ENCODE assay signal across 8 cellular contexts in the genomic region with DNA sequence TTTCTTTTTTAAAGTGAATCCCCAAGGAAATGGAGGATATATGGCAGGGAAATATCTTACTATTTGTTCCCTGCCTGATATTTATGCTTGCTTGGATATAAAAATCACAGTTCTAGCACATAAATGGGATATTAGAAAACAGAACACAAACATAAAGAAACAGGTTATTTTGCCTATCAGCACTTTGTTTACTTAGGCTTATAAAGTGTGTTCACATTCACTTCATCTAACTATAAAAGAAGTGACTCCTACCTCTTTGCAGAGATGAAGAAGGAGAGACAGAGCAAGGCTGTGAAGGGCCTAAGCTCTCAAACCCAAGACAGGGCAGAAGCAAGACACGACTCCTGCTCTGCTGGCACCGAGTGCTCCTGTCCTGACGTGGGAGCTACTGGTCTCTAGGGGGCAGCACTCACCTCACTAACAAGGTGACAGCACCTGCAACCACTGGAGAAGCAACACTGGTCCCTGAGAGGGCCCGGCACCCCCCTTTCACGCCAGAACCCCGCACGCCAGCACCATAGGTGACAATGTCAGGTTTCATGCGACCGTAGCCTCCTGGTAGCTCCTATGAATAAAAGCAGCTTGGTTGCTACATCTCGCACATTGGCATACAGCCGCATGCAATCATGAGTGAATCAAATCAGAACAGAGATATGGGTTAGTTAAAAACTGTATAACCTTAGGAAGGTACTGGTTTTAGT. TPM values are rescaled to one million over a fixed set of nuclear protein-coding genes. Genes with fewer than 3 reads are reported as not detected.
A peak's percentile ranks its signal among the peaks of the same experiment; 100 is the strongest.
DNase-seq lines count a peak whose midpoint lies in the region; ATAC-seq and TF ChIP-seq lines count a peak whose summit lies in the region.

No MANE protein-coding gene starts in this region.

- no peak overlapping the region for H3K27ac Mint-ChIP-seq in neural crest cell (ENCODE audit: unreplicated experiment)

- DNase-seq in GM06990 (ENCODE audit: extremely low read depth, insufficient read length) (peak; percentile 69), NOMO-1 treated with dmso at 0.1 percent for 144 hours (lab: John Stamatoyannopoulos, UW; ENCODE audit: unreplicated experiment) (peak; percentile 42), esophagus muscularis mucosa (ENCODE audit: extremely low spot score) (no peak), neural crest cell (ENCODE audit: low read depth, low spot score) (peak; percentile 47), thoracic aorta (ENCODE audit: low spot score) (no peak), GOT3 (lab: John Stamatoyannopoulos, UW) (no peak)
- DNase-seq in activated CD8-positive, alpha-beta memory T cell treated with anti-CD3 and anti-CD28 coated beads, Interleukin-2, amount 50 U/mL, for 48 hours: peak; percentile 78

- no peak overlapping the region for H3K4me3 Mint-ChIP-seq in neural crest cell

- H3K36me3 ChIP-seq in GM06990 (ENCODE audit: control insufficient read depth, insufficient read depth, low read length): peaks cover 27% of the 10 kb centered on the region
- H3K36me3 ChIP-seq in esophagus muscularis mucosa: peaks cover 42 to 97% (median 86%) of the 10 kb centered on the region in 4 donors
- H3K36me3 ChIP-seq in thoracic aorta: peaks cover 20% of the 10 kb centered on the region

- H3K27me3 Mint-ChIP-seq in neural crest cell (ENCODE audit: low read depth): no peaks in the 10 kb centered on the region

- H3K36me3 Mint-ChIP-seq in neural crest cell (ENCODE audit: low read depth): peaks cover 12% of the 10 kb centered on the region

- no peak for TF ChIP-seq POLR2A in esophagus muscularis mucosa (IDR thresholded peaks at IDR 0.05; ENCODE audit: low read depth)

- H3K4me1 ChIP-seq in esophagus muscularis mucosa: peaks cover 0 to 9% (median 7%) of the 10 kb centered on the region in 4 donors
- peaks cover 11 to 14% of the 10 kb centered on the region in 2 donors for H3K4me1 ChIP-seq in thoracic aorta (ENCODE audit: control insufficient read depth in 1 of 2, low read depth in 2 of 2)

- H3K27ac ChIP-seq in esophagus muscularis mucosa (replicated peaks in 1 of 4): no peak overlapping the region
- H3K27ac ChIP-seq in thoracic aorta: no peak overlapping the region

- 47% methylated on average over 10 of the region's 11 CpGs for WGBS in esophagus muscularis mucosa

- no peaks in the 10 kb centered on the region for H3K27me3 ChIP-seq in GM06990 (replicated peaks; ENCODE audit: control insufficient read depth, insufficient read depth, low read length)
- no peaks in the 10 kb centered on the region for H3K27me3 ChIP-seq in esophagus muscularis mucosa
- H3K27me3 ChIP-seq in thoracic aorta (replicated peaks; ENCODE audit: insufficient read depth): no peaks in the 10 kb centered on the region

- TF ChIP-seq EP300 in esophagus muscularis mucosa (IDR thresholded peaks at IDR 0.05): no peak

- ATAC-seq in HG03175 (IDR thresholded peaks at IDR 0.05; ENCODE audit: unreplicated experiment) (peak; percentile 53), thoracic aorta (ENCODE audit: insufficient number of reproducible peaks, low FRiP score, low read depth) (no peak)

- H3K4me1 Mint-ChIP-seq in neural crest cell: no peaks in the 10 kb centered on the region

- H3K4me3 ChIP-seq in GM06990 (replicated peaks; ENCODE audit: low read depth, low read length): no peak overlapping the region
- H3K4me3 ChIP-seq in esophagus muscularis mucosa: no peak overlapping the region
- H3K4me3 ChIP-seq in thoracic aorta: no peak overlapping the region

- H3K9me3 ChIP-seq in esophagus muscularis mucosa (no peaks in the 10 kb centered on the region), thoracic aorta (no peaks in the 10 kb centered on the region)

- intact Hi-C loops in esophagus muscularis mucosa (cut with DNase I): no loop called here

- TF ChIP-seq CTCF in GM06990 (IDR thresholded peaks at IDR 0.05; ENCODE audit: insufficient read depth, low read length, poor library complexity, severe bottlenecking): peak; percentile 73
- peak; percentile 49 to 64 (median 49) for TF ChIP-seq CTCF in esophagus muscularis mucosa (IDR thresholded peaks at IDR 0.05)
- TF ChIP-seq CTCF in neural crest cell (conservative IDR thresholded peaks at IDR 0.05): peak; percentile 79
- TF ChIP-seq CTCF in thoracic aorta (IDR thresholded peaks at IDR 0.05): peak; percentile 43

- H3K9me3 Mint-ChIP-seq in neural crest cell: no peaks in the 10 kb centered on the region

RNA-seq across cellular contexts. Expression of gene MBTPS1, which starts 32.0 kb away (rescaled TPM):
- total RNA-seq in esophagus muscularis mucosa (10 to 100 TPM; 72.4 to 86.6 (median 82.6) TPM), neural crest cell (53.8 and 59.0 TPM in 2 replicates), thoracic aorta (10 to 100 TPM; 91.9 to 98.2 TPM)

RNA-seq across cellular contexts. Expression of gene SLC38A8, which starts 42.1 kb away (rescaled TPM):
- total RNA-seq in esophagus muscularis mucosa (not detected), neural crest cell (not detected in 2 replicates), thoracic aorta (not detected)

Comparison
In these comparisons a context has a peak if more than half of its experiments do, and no peak if none do; other contexts are left out.
1. DNase-seq: peak in GM06990 (single experiment), NOMO-1 treated with dmso at 0.1 percent for 144 hours (single experiment), activated CD8-positive, alpha-beta memory T cell treated with anti-CD3 and anti-CD28 coated beads, Interleukin-2, amount 50 U/mL, for 48 hours (single experiment) and neural crest cell (single experiment); none in esophagus muscularis mucosa (single experiment), thoracic aorta (single experiment) and GOT3 (single experiment).
2. Peak in every context shown above with its lines, with median percentiles within 50 percentile points of each other: CTCF ChIP-seq.